1 cellular context compared by ENCODE assay signal in the genomic region with DNA sequence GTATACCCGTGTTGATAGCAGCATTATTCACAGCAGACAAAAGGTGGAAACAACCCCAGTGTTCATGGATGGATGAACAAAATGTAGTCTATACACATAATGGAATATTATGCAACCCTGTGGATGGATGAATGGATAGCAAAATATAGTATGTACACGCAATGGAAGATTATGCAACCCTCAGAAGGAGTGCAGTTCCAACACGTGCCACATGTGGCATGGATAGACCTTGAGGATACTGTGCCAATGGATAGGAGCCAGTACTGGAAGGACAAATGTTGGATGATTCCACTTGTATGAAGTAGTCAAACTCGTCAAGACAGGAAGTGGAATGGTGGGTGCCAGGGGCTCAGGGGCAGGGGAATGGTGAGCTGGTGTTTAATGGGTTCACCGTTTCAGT.
TF ChIP-seq lines count a peak whose summit lies in the region.

No MANE protein-coding gene starts in this region.

TF ChIP-seq in HepG2, 621 proteins besides CTCF, POLR2A, EP300 and RAD21:
- TF ChIP-seq RFXAP (CRISPR knock-in tag; IDR thresholded peaks at IDR 0.05; ENCODE audit: borderline replicate concordance) = no peak
- TF ChIP-seq CEBPB (IDR thresholded peaks at IDR 0.05; ENCODE audit: borderline replicate concordance, low read depth, low read length) = peak; percentile 76
- peak; percentile 20; the same call in 1 of the 2 replicates for TF ChIP-seq CEBPG (CRISPR knock-in tag; IDR thresholded peaks at IDR 0.05)
TF ChIP-seq in HepG2: peak in this region for 2.
